9 cellular contexts compared by ENCODE assay signal in genomic region chr7:50197547-50197946, GRCh38.
A peak's percentile ranks its signal among the peaks of the same experiment; 100 is the strongest.
DNase-seq lines count a peak whose midpoint lies in the region; ATAC-seq and TF ChIP-seq lines count a peak whose summit lies in the region.
"Had no signal": no experiment of that assay in that cellular context is flagged by ENCODE, and none has a peak within 500 bp of the region (broad histone marks: within the 10 kb centered on the region; RNA-seq: fewer than 3 reads in every experiment).

No MANE protein-coding gene starts in this region.

- H3K27me3 Mint-ChIP-seq in chondrocyte (ENCODE audit: low read depth): peaks cover 21% of the 10 kb centered on the region
- H3K27me3 Mint-ChIP-seq: naive B cell had no signal

- no peaks in the 10 kb centered on the region for H3K36me3 ChIP-seq in colonic mucosa

- no peaks in the 10 kb centered on the region for H3K9me3 Mint-ChIP-seq in activated naive CD4-positive, alpha-beta T cell treated with anti-CD3 and anti-CD28 coated beads, Interleukin-2, amount 50 U/mL, for 72 hours
- H3K9me3 Mint-ChIP-seq in chondrocyte (ENCODE audit: low read depth): no peaks in the 10 kb centered on the region
- H3K9me3 Mint-ChIP-seq: naive B cell had no signal

- peak; percentile 98 for ATAC-seq in GM21529 (IDR thresholded peaks at IDR 0.05; ENCODE audit: unreplicated experiment)
- peak; percentile 98 to 100 for ATAC-seq in activated naive CD4-positive, alpha-beta T cell treated with anti-CD3 and anti-CD28 coated beads, Interleukin-2, amount 50 U/mL, for 72 hours

- H3K9me3 ChIP-seq in colonic mucosa: no peaks in the 10 kb centered on the region

- TF ChIP-seq CTCF in NB4 (IDR thresholded peaks at IDR 0.05; ENCODE audit: low read depth, low read length): no peak
- TF ChIP-seq CTCF in colonic mucosa (IDR thresholded peaks at IDR 0.05): no peak
- no peak for TF ChIP-seq CTCF in chondrocyte (IDR thresholded peaks at IDR 0.05)

- no peak overlapping the region for H3K4me3 Mint-ChIP-seq in chondrocyte (ENCODE audit: unreplicated experiment)
- H3K4me3 Mint-ChIP-seq: naive B cell had no signal

- no peak overlapping the region for H3K27ac ChIP-seq in colonic mucosa

- in situ Hi-C loops in Caki2 (cut with HindIII; ENCODE audit: low pct_unique_long_range_greater_than_20kb, low sequenced_read_pairs): no loop called here

- no peaks in the 10 kb centered on the region for H3K36me3 Mint-ChIP-seq in activated naive CD4-positive, alpha-beta T cell treated with anti-CD3 and anti-CD28 coated beads, Interleukin-2, amount 50 U/mL, for 72 hours
- no peaks in the 10 kb centered on the region for H3K36me3 Mint-ChIP-seq in chondrocyte (ENCODE audit: low read depth)
- H3K36me3 Mint-ChIP-seq: naive B cell had no signal

- intact Hi-C loops in colonic mucosa (cut with DNase I): no loop called here

- H3K27me3 ChIP-seq in colonic mucosa: no peaks in the 10 kb centered on the region

- H3K4me3 ChIP-seq in NB4 (ENCODE audit: low read depth, low read length) (no peak overlapping the region), colonic mucosa (no peak overlapping the region)

- no peak overlapping the region for H3K9ac ChIP-seq in colonic mucosa (ENCODE audit: low read depth in 2 of 2, low read length in 2 of 2)

- peak overlapping the region; percentile 82 to 83 for H3K27ac Mint-ChIP-seq in activated naive CD4-positive, alpha-beta T cell treated with anti-CD3 and anti-CD28 coated beads, Interleukin-2, amount 50 U/mL, for 72 hours
- no peak overlapping the region for H3K27ac Mint-ChIP-seq in chondrocyte (ENCODE audit: unreplicated experiment)

- TF ChIP-seq POLR2A in NB4 (IDR thresholded peaks at IDR 0.05; ENCODE audit: extremely low read depth, insufficient read length): no peak

- H3K4me1 Mint-ChIP-seq in chondrocyte (ENCODE audit: low read depth): no peaks in the 10 kb centered on the region

- DNase-seq in Caki2 (ENCODE audit: low read depth) (peak; percentile 40), NB4 (ENCODE audit: low read depth) (peak; percentile 26), colonic mucosa (no peak), chondrocyte (ENCODE audit: low spot score) (no peak), NCI-H1417 treated with DMSO at 0.1 percent for 48 hours (lab: John Stamatoyannopoulos, UW) (no peak)
- DNase-seq in activated naive CD4-positive, alpha-beta T cell treated with anti-CD3 and anti-CD28 coated beads, Interleukin-2, amount 50 U/mL, for 72 hours (ENCODE audit: low spot score in 2 of 2): peak; percentile 66 to 91
- peak; percentile 55 to 72 for DNase-seq in stimulated activated CD8-positive, alpha-beta memory T cell treated with anti-CD3 and anti-CD28 coated beads, Interleukin-2, amount 100 ng/mL, for 48 hours (ENCODE audit: low read depth in 2 of 2)
- DNase-seq: naive B cell had no signal

- H3K4me1 ChIP-seq in colonic mucosa: no peaks in the 10 kb centered on the region

Comparison
In these comparisons a context has a peak if more than half of its experiments do, and no peak if none do; other contexts are left out.
1. DNase-seq: peak in Caki2 (single experiment), NB4 (single experiment), activated naive CD4-positive, alpha-beta T cell treated with anti-CD3 and anti-CD28 coated beads, Interleukin-2, amount 50 U/mL, for 72 hours (2 of 2) and stimulated activated CD8-positive, alpha-beta memory T cell treated with anti-CD3 and anti-CD28 coated beads, Interleukin-2, amount 100 ng/mL, for 48 hours (2 of 2); none in colonic mucosa (single experiment), chondrocyte (single experiment) and NCI-H1417 treated with DMSO at 0.1 percent for 48 hours (single experiment).